8 cellular contexts compared by ENCODE assay signal in genomic region chr3:162546910-162547309, GRCh38.
"Had no signal": no experiment of that assay in that cellular context is flagged by ENCODE, and none has a peak within 500 bp of the region (broad histone marks: within the 10 kb centered on the region; RNA-seq: fewer than 3 reads in every experiment).

No MANE protein-coding gene starts in this region.

- H3K4me3 ChIP-seq: GM12878 had no signal

- ATAC-seq: GM12878 had no signal

- DNase-seq: GDM1, GF-D8 had no signal

- FAIRE-seq: G401.6, GM12878, GM12891, GM12892, GM18507, GM19239 had no signal
